Comparison of ENCODE assay signal across 16 cellular contexts in the genomic region with DNA sequence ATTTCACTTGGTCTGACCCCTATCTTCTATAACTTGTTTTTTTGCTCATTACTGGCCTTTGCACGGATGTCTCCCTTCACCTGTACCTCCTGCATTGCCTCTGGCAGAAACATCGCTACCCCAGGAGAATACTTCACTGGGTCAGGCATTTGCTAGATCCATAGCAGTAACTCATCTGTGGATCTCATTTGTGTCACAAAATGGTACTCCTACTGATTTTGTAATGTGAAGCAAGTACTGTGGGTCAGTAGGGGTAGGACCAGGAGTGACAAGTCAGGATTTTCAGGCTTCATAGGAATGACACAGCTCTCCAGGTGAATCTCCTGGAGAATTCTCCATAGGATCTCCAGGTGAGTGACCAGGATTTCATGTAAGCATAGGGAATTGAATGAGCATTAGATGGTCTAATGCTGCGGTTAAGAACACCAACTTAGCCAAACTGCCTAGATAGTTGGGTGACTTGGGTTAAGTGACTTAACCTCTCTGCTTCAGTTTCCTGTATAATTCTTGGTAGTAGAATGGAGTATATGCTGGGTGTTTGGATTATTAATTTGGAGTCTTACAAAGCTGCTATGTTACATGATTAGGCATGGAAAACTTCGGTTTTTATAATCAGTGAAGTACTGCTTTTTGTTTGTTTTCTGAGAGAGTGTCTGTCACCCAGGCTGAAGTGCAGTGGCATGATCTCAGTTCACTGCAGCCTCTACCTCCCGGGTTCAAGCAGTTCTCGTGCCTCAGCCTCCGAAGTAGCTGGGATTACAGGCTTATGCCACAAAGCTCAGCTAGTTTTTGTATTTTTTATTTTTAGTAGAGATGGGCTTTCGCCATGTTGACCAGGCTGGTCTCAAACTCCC. TPM values are rescaled to one million over a fixed set of nuclear protein-coding genes. Genes with fewer than 3 reads are reported as not detected.
DNase-seq lines count a peak whose midpoint lies in the region; TF ChIP-seq lines count a peak whose summit lies in the region.
"Had no signal": no experiment of that assay in that cellular context is flagged by ENCODE, and none has a peak within 500 bp of the region (broad histone marks: within the 10 kb centered on the region; RNA-seq: fewer than 3 reads in every experiment).

No MANE protein-coding gene starts in this region.

- intact Hi-C loops in activated CD4-positive, alpha-beta T cell treated with anti-CD3 and anti-CD28 coated beads, Interleukin-2, amount 10 ng/mL, durations not matched to agents 24 days and 14 days (cut with micrococcal nuclease) = no loop called here
- intact Hi-C loops in activated CD4-positive, alpha-beta memory T cell treated with anti-CD3 and anti-CD28 coated beads for 36 hours (cut with micrococcal nuclease) = no loop called here
- intact Hi-C loops in prostate gland (cut with DNase I) = no loop called here

- H3K36me3 Mint-ChIP-seq in activated CD4-positive, alpha-beta T cell treated with anti-CD3 and anti-CD28 coated beads, Interleukin-2, amount 10 ng/mL, durations not matched to agents 24 days and 14 days (ENCODE audit: low read depth) = peaks cover 84% of the 10 kb centered on the region
- H3K36me3 Mint-ChIP-seq in activated CD4-positive, alpha-beta memory T cell treated with anti-CD3 and anti-CD28 coated beads for 36 hours = peaks cover 69% of the 10 kb centered on the region
- peaks cover 72% of the 10 kb centered on the region for H3K36me3 Mint-ChIP-seq in nephron (ENCODE audit: low read depth)

- peaks cover 55% of the 10 kb centered on the region for H3K4me1 Mint-ChIP-seq in activated CD4-positive, alpha-beta T cell treated with anti-CD3 and anti-CD28 coated beads, Interleukin-2, amount 10 ng/mL, durations not matched to agents 24 days and 14 days
- peaks cover 47% of the 10 kb centered on the region for H3K4me1 Mint-ChIP-seq in activated CD4-positive, alpha-beta memory T cell treated with anti-CD3 and anti-CD28 coated beads for 36 hours (ENCODE audit: low read depth)
- H3K4me1 Mint-ChIP-seq in nephron = peaks cover 47% of the 10 kb centered on the region

- peaks cover 11% of the 10 kb centered on the region for H3K4me1 ChIP-seq in prostate gland (replicated peaks)

- no peaks in the 10 kb centered on the region for H3K27me3 Mint-ChIP-seq in activated CD4-positive, alpha-beta T cell treated with anti-CD3 and anti-CD28 coated beads, Interleukin-2, amount 10 ng/mL, durations not matched to agents 24 days and 14 days
- H3K27me3 Mint-ChIP-seq in activated CD4-positive, alpha-beta memory T cell treated with anti-CD3 and anti-CD28 coated beads for 36 hours = no peaks in the 10 kb centered on the region
- H3K27me3 Mint-ChIP-seq in nephron (ENCODE audit: low read depth) = no peaks in the 10 kb centered on the region

- POLR2A ChIA-PET in activated CD4-positive, alpha-beta memory T cell treated with anti-CD3 and anti-CD28 coated beads for 36 hours (lab: Charles Lee) = interaction anchor here (0.6 kb wide), 1 partner anchor 132 kb away, joined by 3 read pairs; no protein-coding TSS in a partner anchor

- H3K27ac Mint-ChIP-seq in activated CD4-positive, alpha-beta T cell treated with anti-CD3 and anti-CD28 coated beads, Interleukin-2, amount 10 ng/mL, durations not matched to agents 24 days and 14 days = peak overlapping the region; percentile 31
- peak overlapping the region; percentile 3 for H3K27ac Mint-ChIP-seq in activated CD4-positive, alpha-beta memory T cell treated with anti-CD3 and anti-CD28 coated beads for 36 hours
- peak overlapping the region in 1 of 3 experiments; percentile 58 for H3K27ac Mint-ChIP-seq in nephron

- 87% methylated on average over 8 of the region's 8 CpGs for WGBS in prostate gland

- CTCF ChIA-PET in activated CD4-positive, alpha-beta memory T cell treated with anti-CD3 and anti-CD28 coated beads for 36 hours (lab: Charles Lee) = interaction anchor here (1.5 kb wide), 1 partner anchor 16 kb away, joined by 3 read pairs; no protein-coding TSS in a partner anchor

- DNase-seq in activated CD4-positive, alpha-beta T cell treated with anti-CD3 and anti-CD28 coated beads, Interleukin-2, amount 10 ng/mL, durations not matched to agents 24 days and 14 days = no peak
- no peak for DNase-seq in activated CD4-positive, alpha-beta T cell treated with anti-CD3 and anti-CD28 coated beads for 48 hours
- DNase-seq in activated CD4-positive, alpha-beta memory T cell treated with anti-CD3 and anti-CD28 coated beads for 36 hours = no peak
- no peak for DNase-seq in NCI-H1048 (lab: John Stamatoyannopoulos, UW)
- no peak for DNase-seq in NCI-H2196 (lab: John Stamatoyannopoulos, UW; ENCODE audit: unreplicated experiment)
- DNase-seq in prostate gland (ENCODE audit: low spot score) = no peak
- DNase-seq: activated gamma-delta T cell, KBM-7, NCI-H1694 treated with DMSO at 0.1 percent for 48 hours, NCI-H82, SHP77 treated with DMSO at 0.1 percent for 48 hours, transverse colon had no signal

- H3K27ac ChIP-seq in prostate gland = no peak overlapping the region
- H3K27ac ChIP-seq: parathyroid adenoma had no signal

- in situ Hi-C loops in GM18951 (cut with MboI; ENCODE audit: low sequenced_read_pairs, unreplicated experiment) = loop anchor here (25.0 kb wide), 1 partner anchor 1234 kb away; no protein-coding TSS in a partner anchor

- peak overlapping the region; percentile 59 for H3K4me3 Mint-ChIP-seq in activated CD4-positive, alpha-beta T cell treated with anti-CD3 and anti-CD28 coated beads, Interleukin-2, amount 10 ng/mL, durations not matched to agents 24 days and 14 days
- peak overlapping the region; percentile 57 for H3K4me3 Mint-ChIP-seq in activated CD4-positive, alpha-beta memory T cell treated with anti-CD3 and anti-CD28 coated beads for 36 hours
- peak overlapping the region; percentile 26 to 67 (median 65) for H3K4me3 Mint-ChIP-seq in nephron

- no peaks in the 10 kb centered on the region for H3K36me3 ChIP-seq in prostate gland

- H3K27me3 ChIP-seq in prostate gland (replicated peaks; ENCODE audit: insufficient read depth) = no peaks in the 10 kb centered on the region
- H3K27me3 ChIP-seq: gastroesophageal sphincter, transverse colon had no signal

- H3K9me3 ChIP-seq in prostate gland = no peaks in the 10 kb centered on the region
- H3K9me3 ChIP-seq: gastroesophageal sphincter, transverse colon had no signal

- TF ChIP-seq POLR2A in GM18951 (IDR thresholded peaks at IDR 0.05; ENCODE audit: extremely low read depth, insufficient read depth, insufficient read length) (peak; percentile 6), prostate gland (IDR thresholded peaks at IDR 0.05) (no peak)

- no peak overlapping the region for H3K4me3 ChIP-seq in prostate gland
- H3K4me3 ChIP-seq: gastroesophageal sphincter, transverse colon had no signal

- TF ChIP-seq CTCF in nephron (IDR thresholded peaks at IDR 0.05; ENCODE audit: unreplicated experiment in 3 of 3) (no peak), prostate gland (IDR thresholded peaks at IDR 0.05) (no peak)

- no peaks in the 10 kb centered on the region for H3K9me3 Mint-ChIP-seq in activated CD4-positive, alpha-beta T cell treated with anti-CD3 and anti-CD28 coated beads, Interleukin-2, amount 10 ng/mL, durations not matched to agents 24 days and 14 days
- no peaks in the 10 kb centered on the region for H3K9me3 Mint-ChIP-seq in activated CD4-positive, alpha-beta memory T cell treated with anti-CD3 and anti-CD28 coated beads for 36 hours
- no peaks in the 10 kb centered on the region for H3K9me3 Mint-ChIP-seq in nephron

RNA-seq across cellular contexts. Expression of gene RPL37A, which starts 4.4 kb away (rescaled TPM):
- total RNA-seq in activated CD4-positive, alpha-beta T cell treated with anti-CD3 and anti-CD28 coated beads, Interleukin-2, amount 10 ng/mL, durations not matched to agents 24 days and 14 days = 3,125 and 3,168 TPM in 2 replicates
- 1,000 to 10,000 TPM; 4,165 to 4,237 TPM for total RNA-seq in activated CD4-positive, alpha-beta memory T cell treated with anti-CD3 and anti-CD28 coated beads for 36 hours
- 1,000 to 10,000 TPM; 1,435 to 1,814 TPM for total RNA-seq in prostate gland
